In the genomic region with DNA sequence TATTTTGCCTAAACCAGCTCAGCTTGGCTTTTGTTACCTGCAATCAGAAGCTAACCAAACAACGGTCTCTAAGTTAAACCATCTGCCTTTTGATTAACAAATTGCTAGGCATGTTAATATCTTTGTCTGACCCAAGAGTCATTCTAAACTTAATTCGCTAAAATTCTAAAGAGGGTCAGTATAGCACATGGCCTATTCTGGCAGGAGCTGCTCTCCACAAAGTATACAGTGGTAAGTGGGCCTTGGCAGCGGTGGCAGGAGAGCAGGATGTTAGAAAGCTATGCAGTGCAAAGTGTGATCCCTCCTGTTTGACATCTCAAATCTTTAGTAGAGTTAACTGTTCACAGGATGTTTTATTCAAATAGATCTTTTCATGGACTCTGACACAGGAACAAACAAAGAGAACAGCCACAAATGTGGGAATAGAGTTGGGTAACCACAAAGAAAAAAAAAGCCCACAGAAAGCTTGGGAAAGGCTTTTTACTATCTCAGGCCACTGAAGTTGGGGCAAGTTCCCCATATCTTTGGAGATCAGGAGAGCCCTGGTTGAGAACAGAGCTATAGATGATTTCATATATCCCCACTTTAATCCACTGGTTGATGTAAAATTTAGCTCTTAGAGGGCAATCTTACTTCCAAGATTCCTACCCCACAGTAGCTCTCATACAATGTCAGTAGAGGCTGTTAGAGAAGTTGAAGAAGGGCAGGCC, we compare ENCODE assay signal across 1 cellular context.
TF ChIP-seq lines count a peak whose summit lies in the region.

No MANE protein-coding gene starts in this region.

TF ChIP-seq in HepG2, 621 proteins besides CTCF, POLR2A, EP300 and RAD21 (continued from another document and continues in another):
- TF ChIP-seq, protein P1, sequence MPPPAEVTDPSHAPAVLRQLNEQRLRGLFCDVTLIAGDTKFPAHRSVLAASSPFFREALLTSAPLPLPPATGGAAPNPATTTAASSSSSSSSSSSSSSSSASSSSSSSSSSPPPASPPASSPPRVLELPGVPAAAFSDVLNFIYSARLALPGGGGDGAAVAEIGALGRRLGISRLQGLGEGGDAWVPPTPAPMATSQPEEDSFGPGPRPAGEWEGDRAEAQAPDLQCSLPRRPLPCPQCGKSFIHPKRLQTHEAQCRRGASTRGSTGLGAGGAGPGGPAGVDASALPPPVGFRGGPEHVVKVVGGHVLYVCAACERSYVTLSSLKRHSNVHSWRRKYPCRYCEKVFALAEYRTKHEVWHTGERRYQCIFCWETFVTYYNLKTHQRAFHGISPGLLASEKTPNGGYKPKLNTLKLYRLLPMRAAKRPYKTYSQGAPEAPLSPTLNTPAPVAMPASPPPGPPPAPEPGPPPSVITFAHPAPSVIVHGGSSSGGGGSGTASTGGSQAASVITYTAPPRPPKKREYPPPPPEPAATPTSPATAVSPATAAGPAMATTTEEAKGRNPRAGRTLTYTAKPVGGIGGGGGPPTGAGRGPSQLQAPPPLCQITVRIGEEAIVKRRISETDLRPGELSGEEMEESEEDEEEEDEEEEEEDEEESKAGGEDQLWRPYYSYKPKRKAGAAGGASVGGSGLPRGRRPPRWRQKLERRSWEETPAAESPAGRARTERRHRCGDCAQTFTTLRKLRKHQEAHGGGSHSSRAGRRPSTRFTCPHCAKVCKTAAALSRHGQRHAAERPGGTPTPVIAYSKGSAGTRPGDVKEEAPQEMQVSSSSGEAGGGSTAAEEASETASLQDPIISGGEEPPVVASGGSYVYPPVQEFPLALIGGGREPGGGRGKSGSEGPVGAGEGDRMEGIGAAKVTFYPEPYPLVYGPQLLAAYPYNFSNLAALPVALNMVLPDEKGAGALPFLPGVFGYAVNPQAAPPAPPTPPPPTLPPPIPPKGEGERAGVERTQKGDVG (CRISPR knock-in tag; IDR thresholded peaks at IDR 0.05; ENCODE audit: borderline replicate concordance): no peak
- no peak for TF ChIP-seq GZF1 (CRISPR knock-in tag; IDR thresholded peaks at IDR 0.05)
- TF ChIP-seq ZSCAN12 (CRISPR knock-in tag; IDR thresholded peaks at IDR 0.05): no peak
- peak; percentile 94 for TF ChIP-seq PHF21A (CRISPR knock-in tag; IDR thresholded peaks at IDR 0.05)
- TF ChIP-seq RFX5 (IDR thresholded peaks at IDR 0.05; ENCODE audit: low read depth, low read length): no peak
- TF ChIP-seq YY1 (IDR thresholded peaks at IDR 0.05; ENCODE audit: insufficient read depth, insufficient replicate concordance, low read depth, low read length): no peak
- TF ChIP-seq TAF15 (IDR thresholded peaks at IDR 0.05; ENCODE audit: low read depth, low read length, poor library complexity, severe bottlenecking): no peak
- peak; percentile 65; the same call in 1 of the 2 replicates for TF ChIP-seq ZNF605 (CRISPR knock-in tag; IDR thresholded peaks at IDR 0.05)
- peak; percentile 21; the same call in 1 of the 2 replicates for TF ChIP-seq ZNF761 (CRISPR knock-in tag; conservative IDR thresholded peaks at IDR 0.05)
- TF ChIP-seq NFRKB (IDR thresholded peaks at IDR 0.05): no peak
- no peak for TF ChIP-seq ZNF709 (CRISPR knock-in tag; IDR thresholded peaks at IDR 0.05)
- peak; percentile 91 for TF ChIP-seq NCOA2 (CRISPR knock-in tag; IDR thresholded peaks at IDR 0.05)
- TF ChIP-seq THYN1 (CRISPR knock-in tag; IDR thresholded peaks at IDR 0.05; ENCODE audit: borderline replicate concordance, low read depth): no peak; the same call in 1 of the 2 replicates
- TF ChIP-seq, protein P2, sequence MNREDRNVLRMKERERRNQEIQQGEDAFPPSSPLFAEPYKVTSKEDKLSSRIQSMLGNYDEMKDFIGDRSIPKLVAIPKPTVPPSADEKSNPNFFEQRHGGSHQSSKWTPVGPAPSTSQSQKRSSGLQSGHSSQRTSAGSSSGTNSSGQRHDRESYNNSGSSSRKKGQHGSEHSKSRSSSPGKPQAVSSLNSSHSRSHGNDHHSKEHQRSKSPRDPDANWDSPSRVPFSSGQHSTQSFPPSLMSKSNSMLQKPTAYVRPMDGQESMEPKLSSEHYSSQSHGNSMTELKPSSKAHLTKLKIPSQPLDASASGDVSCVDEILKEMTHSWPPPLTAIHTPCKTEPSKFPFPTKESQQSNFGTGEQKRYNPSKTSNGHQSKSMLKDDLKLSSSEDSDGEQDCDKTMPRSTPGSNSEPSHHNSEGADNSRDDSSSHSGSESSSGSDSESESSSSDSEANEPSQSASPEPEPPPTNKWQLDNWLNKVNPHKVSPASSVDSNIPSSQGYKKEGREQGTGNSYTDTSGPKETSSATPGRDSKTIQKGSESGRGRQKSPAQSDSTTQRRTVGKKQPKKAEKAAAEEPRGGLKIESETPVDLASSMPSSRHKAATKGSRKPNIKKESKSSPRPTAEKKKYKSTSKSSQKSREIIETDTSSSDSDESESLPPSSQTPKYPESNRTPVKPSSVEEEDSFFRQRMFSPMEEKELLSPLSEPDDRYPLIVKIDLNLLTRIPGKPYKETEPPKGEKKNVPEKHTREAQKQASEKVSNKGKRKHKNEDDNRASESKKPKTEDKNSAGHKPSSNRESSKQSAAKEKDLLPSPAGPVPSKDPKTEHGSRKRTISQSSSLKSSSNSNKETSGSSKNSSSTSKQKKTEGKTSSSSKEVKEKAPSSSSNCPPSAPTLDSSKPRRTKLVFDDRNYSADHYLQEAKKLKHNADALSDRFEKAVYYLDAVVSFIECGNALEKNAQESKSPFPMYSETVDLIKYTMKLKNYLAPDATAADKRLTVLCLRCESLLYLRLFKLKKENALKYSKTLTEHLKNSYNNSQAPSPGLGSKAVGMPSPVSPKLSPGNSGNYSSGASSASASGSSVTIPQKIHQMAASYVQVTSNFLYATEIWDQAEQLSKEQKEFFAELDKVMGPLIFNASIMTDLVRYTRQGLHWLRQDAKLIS (CRISPR knock-in tag; IDR thresholded peaks at IDR 0.05): 0 out of 2 replicates have a peak, but pooled peaks have one; percentile 29
- no peak; the same call in 1 of the 2 replicates for TF ChIP-seq SOX13 (IDR thresholded peaks at IDR 0.05)
- peak in 1 of 2 experiments; percentile 84; a peak in 2 of 4 replicates for TF ChIP-seq SOX13 (CRISPR knock-in tag; conservative IDR thresholded peaks at IDR 0.05 in 1 of 2, IDR thresholded peaks at IDR 0.05 in 1 of 2)
- TF ChIP-seq, protein P3, sequence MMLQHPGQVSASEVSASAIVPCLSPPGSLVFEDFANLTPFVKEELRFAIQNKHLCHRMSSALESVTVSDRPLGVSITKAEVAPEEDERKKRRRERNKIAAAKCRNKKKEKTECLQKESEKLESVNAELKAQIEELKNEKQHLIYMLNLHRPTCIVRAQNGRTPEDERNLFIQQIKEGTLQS (CRISPR knock-in tag; IDR thresholded peaks at IDR 0.05): no peak
- TF ChIP-seq, protein P4, sequence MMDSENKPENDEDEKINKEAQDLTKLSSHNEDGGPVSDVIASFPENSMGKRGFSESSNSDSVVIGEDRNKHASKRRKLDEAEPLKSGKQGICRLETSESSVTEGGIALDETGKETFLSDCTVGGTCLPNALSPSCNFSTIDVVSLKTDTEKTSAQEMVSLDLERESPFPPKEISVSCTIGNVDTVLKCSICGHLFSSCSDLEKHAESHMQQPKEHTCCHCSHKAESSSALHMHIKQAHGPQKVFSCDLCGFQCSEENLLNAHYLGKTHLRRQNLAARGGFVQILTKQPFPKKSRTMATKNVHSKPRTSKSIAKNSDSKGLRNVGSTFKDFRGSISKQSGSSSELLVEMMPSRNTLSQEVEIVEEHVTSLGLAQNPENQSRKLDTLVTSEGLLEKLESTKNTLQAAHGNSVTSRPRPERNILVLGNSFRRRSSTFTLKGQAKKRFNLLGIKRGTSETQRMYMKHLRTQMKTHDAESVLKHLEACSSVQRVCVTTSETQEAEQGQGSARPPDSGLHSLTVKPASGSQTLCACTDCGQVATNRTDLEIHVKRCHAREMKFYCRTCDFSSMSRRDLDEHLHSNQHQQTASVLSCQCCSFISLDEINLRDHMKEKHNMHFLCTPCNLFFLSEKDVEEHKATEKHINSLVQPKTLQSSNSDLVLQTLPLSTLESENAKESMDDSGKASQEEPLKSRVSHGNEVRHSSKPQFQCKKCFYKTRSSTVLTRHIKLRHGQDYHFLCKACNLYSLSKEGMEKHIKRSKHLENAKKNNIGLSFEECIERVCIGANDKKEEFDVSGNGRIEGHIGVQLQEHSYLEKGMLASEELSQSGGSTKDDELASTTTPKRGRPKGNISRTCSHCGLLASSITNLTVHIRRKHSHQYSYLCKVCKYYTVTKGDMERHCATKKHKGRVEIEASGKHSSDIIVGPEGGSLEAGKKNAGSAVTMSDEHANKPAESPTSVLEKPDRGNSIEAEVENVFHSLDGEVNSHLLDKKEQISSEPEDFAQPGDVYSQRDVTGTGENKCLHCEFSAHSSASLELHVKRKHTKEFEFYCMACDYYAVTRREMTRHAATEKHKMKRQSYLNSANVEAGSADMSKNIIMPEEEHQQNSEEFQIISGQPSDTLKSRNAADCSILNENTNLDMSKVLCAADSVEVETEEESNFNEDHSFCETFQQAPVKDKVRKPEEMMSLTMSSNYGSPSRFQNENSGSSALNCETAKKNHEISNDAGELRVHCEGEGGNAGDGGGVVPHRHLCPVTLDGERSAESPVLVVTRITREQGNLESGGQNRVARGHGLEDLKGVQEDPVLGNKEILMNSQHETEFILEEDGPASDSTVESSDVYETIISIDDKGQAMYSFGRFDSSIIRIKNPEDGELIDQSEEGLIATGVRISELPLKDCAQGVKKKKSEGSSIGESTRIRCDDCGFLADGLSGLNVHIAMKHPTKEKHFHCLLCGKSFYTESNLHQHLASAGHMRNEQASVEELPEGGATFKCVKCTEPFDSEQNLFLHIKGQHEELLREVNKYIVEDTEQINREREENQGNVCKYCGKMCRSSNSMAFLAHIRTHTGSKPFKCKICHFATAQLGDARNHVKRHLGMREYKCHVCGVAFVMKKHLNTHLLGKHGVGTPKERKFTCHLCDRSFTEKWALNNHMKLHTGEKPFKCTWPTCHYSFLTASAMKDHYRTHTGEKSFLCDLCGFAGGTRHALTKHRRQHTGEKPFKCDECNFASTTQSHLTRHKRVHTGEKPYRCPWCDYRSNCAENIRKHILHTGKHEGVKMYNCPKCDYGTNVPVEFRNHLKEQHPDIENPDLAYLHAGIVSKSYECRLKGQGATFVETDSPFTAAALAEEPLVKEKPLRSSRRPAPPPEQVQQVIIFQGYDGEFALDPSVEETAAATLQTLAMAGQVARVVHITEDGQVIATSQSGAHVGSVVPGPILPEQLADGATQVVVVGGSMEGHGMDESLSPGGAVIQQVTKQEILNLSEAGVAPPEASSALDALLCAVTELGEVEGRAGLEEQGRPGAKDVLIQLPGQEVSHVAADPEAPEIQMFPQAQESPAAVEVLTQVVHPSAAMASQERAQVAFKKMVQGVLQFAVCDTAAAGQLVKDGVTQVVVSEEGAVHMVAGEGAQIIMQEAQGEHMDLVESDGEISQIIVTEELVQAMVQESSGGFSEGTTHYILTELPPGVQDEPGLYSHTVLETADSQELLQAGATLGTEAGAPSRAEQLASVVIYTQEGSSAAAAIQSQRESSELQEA (CRISPR knock-in tag; IDR thresholded peaks at IDR 0.05; ENCODE audit: not compliant biosample characterization): no peak
- TF ChIP-seq, protein P5, sequence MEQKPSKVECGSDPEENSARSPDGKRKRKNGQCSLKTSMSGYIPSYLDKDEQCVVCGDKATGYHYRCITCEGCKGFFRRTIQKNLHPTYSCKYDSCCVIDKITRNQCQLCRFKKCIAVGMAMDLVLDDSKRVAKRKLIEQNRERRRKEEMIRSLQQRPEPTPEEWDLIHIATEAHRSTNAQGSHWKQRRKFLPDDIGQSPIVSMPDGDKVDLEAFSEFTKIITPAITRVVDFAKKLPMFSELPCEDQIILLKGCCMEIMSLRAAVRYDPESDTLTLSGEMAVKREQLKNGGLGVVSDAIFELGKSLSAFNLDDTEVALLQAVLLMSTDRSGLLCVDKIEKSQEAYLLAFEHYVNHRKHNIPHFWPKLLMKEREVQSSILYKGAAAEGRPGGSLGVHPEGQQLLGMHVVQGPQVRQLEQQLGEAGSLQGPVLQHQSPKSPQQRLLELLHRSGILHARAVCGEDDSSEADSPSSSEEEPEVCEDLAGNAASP (CRISPR knock-in tag; IDR thresholded peaks at IDR 0.05; ENCODE audit: borderline replicate concordance): no peak; the same call in none of the 2 replicates
- TF ChIP-seq MED13 (CRISPR knock-in tag; IDR thresholded peaks at IDR 0.05): no peak
- TF ChIP-seq ZNF780A (CRISPR knock-in tag; IDR thresholded peaks at IDR 0.05): peak; percentile 68; the same call in 1 of the 2 replicates
- no peak; the same call in 1 of the 2 replicates for TF ChIP-seq AHR (CRISPR knock-in tag; IDR thresholded peaks at IDR 0.05)
- TF ChIP-seq, protein P6, sequence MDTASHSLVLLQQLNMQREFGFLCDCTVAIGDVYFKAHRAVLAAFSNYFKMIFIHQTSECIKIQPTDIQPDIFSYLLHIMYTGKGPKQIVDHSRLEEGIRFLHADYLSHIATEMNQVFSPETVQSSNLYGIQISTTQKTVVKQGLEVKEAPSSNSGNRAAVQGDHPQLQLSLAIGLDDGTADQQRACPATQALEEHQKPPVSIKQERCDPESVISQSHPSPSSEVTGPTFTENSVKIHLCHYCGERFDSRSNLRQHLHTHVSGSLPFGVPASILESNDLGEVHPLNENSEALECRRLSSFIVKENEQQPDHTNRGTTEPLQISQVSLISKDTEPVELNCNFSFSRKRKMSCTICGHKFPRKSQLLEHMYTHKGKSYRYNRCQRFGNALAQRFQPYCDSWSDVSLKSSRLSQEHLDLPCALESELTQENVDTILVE (CRISPR knock-in tag; IDR thresholded peaks at IDR 0.05): peak; percentile 55; the same call in 1 of the 2 replicates
- TF ChIP-seq ZNF883 (CRISPR knock-in tag; IDR thresholded peaks at IDR 0.05; ENCODE audit: not compliant biosample characterization): no peak
- no peak; the same call in none of the 2 replicates for TF ChIP-seq ZFP1 (CRISPR knock-in tag; IDR thresholded peaks at IDR 0.05)
- TF ChIP-seq MTA1 (CRISPR knock-in tag; IDR thresholded peaks at IDR 0.05; ENCODE audit: borderline replicate concordance): no peak
- peak; percentile 92 for TF ChIP-seq HNF4A (CRISPR knock-in tag; IDR thresholded peaks at IDR 0.05)
- no peak for TF ChIP-seq ZNF562 (CRISPR knock-in tag; IDR thresholded peaks at IDR 0.05; ENCODE audit: borderline replicate concordance)
